In the genomic region with DNA sequence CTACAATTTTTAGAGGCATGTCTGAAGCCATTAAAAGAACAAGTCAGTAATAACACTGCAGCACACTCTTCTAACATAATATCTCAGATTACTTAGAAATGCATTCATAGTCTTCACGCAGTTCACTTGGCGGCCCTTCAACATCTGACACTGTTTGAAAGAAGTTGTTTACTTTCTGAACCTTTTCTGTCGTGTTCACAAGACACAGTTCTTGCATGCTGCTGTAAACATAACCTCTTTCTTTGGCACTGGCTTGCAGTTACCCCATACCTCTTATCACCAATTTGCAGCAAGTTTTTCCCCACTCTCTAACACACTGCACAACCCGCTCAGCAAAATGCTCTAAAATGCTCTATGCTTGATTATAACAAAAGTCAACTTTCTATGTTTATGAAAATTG, we compare ENCODE assay signal across 19 cellular contexts. TPM values are rescaled to one million over a fixed set of nuclear protein-coding genes. Genes with fewer than 3 reads are reported as not detected.
DNase-seq lines count a peak whose midpoint lies in the region; ATAC-seq and TF ChIP-seq lines count a peak whose summit lies in the region.
"Had no signal": no experiment of that assay in that cellular context is flagged by ENCODE, and none has a peak within 500 bp of the region (broad histone marks: within the 10 kb centered on the region; RNA-seq: fewer than 3 reads in every experiment).

No MANE protein-coding gene starts in this region.

- POLR2A ChIA-PET in activated naive CD8-positive, alpha-beta T cell treated with anti-CD3 and anti-CD28 coated beads, Interleukin-2, amount 10 ng/mL, durations not matched to agents 7 days and 5 days (lab: Charles Lee), result no interaction called here

- no peaks in the 10 kb centered on the region for H3K27me3 Mint-ChIP-seq in activated naive CD4-positive, alpha-beta T cell treated with anti-CD3 and anti-CD28 coated beads, Interleukin-2, amount 50 U/mL, for 24 hours
- H3K27me3 Mint-ChIP-seq in activated naive CD4-positive, alpha-beta T cell treated with anti-CD3 and anti-CD28 coated beads for 36 hours (ENCODE audit: low read depth), result no peaks in the 10 kb centered on the region
- H3K27me3 Mint-ChIP-seq in activated naive CD8-positive, alpha-beta T cell treated with anti-CD3 and anti-CD28 coated beads, Interleukin-2, amount 10 ng/mL, durations not matched to agents 7 days and 5 days, result no peaks in the 10 kb centered on the region
- no peaks in the 10 kb centered on the region for H3K27me3 Mint-ChIP-seq in stimulated activated memory B cell treated with anti-CD40 and anti-IgM and Interleukin-4, amounts not matched to agents 10 μg/mL and 1 μg/mL and 100 μg/mL, for 72 hours

- ATAC-seq in activated naive CD8-positive, alpha-beta T cell treated with anti-CD3 and anti-CD28 coated beads, Interleukin-2, amount 10 ng/mL, durations not matched to agents 7 days and 5 days (ENCODE audit: low read depth), result no peak
- ATAC-seq in stimulated activated memory B cell treated with anti-CD40 and anti-IgM and Interleukin-4, amounts not matched to agents 10 μg/mL and 1 μg/mL and 100 μg/mL, for 72 hours, result no peak
- ATAC-seq in GM21619 (IDR thresholded peaks at IDR 0.05; ENCODE audit: unreplicated experiment), result no peak
- ATAC-seq: Panc1 had no signal

- peak overlapping the region; percentile 84 for H3K27ac Mint-ChIP-seq in activated naive CD4-positive, alpha-beta T cell treated with anti-CD3 and anti-CD28 coated beads, Interleukin-2, amount 50 U/mL, for 24 hours
- no peak overlapping the region for H3K27ac Mint-ChIP-seq in activated naive CD4-positive, alpha-beta T cell treated with anti-CD3 and anti-CD28 coated beads for 36 hours
- H3K27ac Mint-ChIP-seq in activated naive CD8-positive, alpha-beta T cell treated with anti-CD3 and anti-CD28 coated beads, Interleukin-2, amount 10 ng/mL, durations not matched to agents 7 days and 5 days, result peak overlapping the region; percentile 30
- peak overlapping the region; percentile 79 for H3K27ac Mint-ChIP-seq in stimulated activated memory B cell treated with anti-CD40 and anti-IgM and Interleukin-4, amounts not matched to agents 10 μg/mL and 1 μg/mL and 100 μg/mL, for 72 hours

- no peak for TF ChIP-seq CTCF in fibroblast of pulmonary artery (IDR thresholded peaks at IDR 0.05; ENCODE audit: low read length, missing control alignments)

- intact Hi-C loops in activated naive CD4-positive, alpha-beta T cell treated with anti-CD3 and anti-CD28 coated beads for 36 hours (cut with micrococcal nuclease), result no loop called here

- no peak overlapping the region for H3K4me3 ChIP-seq in fibroblast of pulmonary artery (replicated peaks; ENCODE audit: low read depth, low read length)
- H3K4me3 ChIP-seq: smooth muscle cell had no signal

- peaks cover 18% of the 10 kb centered on the region for H3K36me3 Mint-ChIP-seq in activated naive CD4-positive, alpha-beta T cell treated with anti-CD3 and anti-CD28 coated beads, Interleukin-2, amount 50 U/mL, for 24 hours
- H3K36me3 Mint-ChIP-seq in activated naive CD4-positive, alpha-beta T cell treated with anti-CD3 and anti-CD28 coated beads for 36 hours (ENCODE audit: low read depth), result peaks cover 18% of the 10 kb centered on the region
- peaks cover 43% of the 10 kb centered on the region for H3K36me3 Mint-ChIP-seq in activated naive CD8-positive, alpha-beta T cell treated with anti-CD3 and anti-CD28 coated beads, Interleukin-2, amount 10 ng/mL, durations not matched to agents 7 days and 5 days
- peaks cover 31% of the 10 kb centered on the region for H3K36me3 Mint-ChIP-seq in stimulated activated memory B cell treated with anti-CD40 and anti-IgM and Interleukin-4, amounts not matched to agents 10 μg/mL and 1 μg/mL and 100 μg/mL, for 72 hours

- no peak overlapping the region for H3K27ac ChIP-seq in caudate nucleus (ENCODE audit: low read depth, low read length)
- H3K27ac ChIP-seq: parathyroid adenoma had no signal

- CTCF ChIA-PET in activated naive CD4-positive, alpha-beta T cell treated with anti-CD3 and anti-CD28 coated beads for 36 hours (lab: Charles Lee), result no interaction called here

- H3K9me3 Mint-ChIP-seq in activated naive CD4-positive, alpha-beta T cell treated with anti-CD3 and anti-CD28 coated beads, Interleukin-2, amount 50 U/mL, for 24 hours, result peaks cover 10% of the 10 kb centered on the region
- no peaks in the 10 kb centered on the region for H3K9me3 Mint-ChIP-seq in activated naive CD4-positive, alpha-beta T cell treated with anti-CD3 and anti-CD28 coated beads for 36 hours
- no peaks in the 10 kb centered on the region for H3K9me3 Mint-ChIP-seq in activated naive CD8-positive, alpha-beta T cell treated with anti-CD3 and anti-CD28 coated beads, Interleukin-2, amount 10 ng/mL, durations not matched to agents 7 days and 5 days
- peaks cover 10% of the 10 kb centered on the region for H3K9me3 Mint-ChIP-seq in stimulated activated memory B cell treated with anti-CD40 and anti-IgM and Interleukin-4, amounts not matched to agents 10 μg/mL and 1 μg/mL and 100 μg/mL, for 72 hours

- no peak for DNase-seq in activated naive CD4-positive, alpha-beta T cell treated with anti-CD3 and anti-CD28 coated beads for 36 hours
- no peak for DNase-seq in activated naive CD8-positive, alpha-beta T cell treated with anti-CD3 and anti-CD28 coated beads, Interleukin-2, amount 10 ng/mL, durations not matched to agents 7 days and 5 days
- peak; percentile 69 for DNase-seq in fibroblast of pulmonary artery (ENCODE audit: low read depth)
- no peak for DNase-seq in caudate nucleus (lab: John Stamatoyannopoulos, UW)
- DNase-seq in SK-N-DZ (ENCODE audit: low spot score), result no peak
- DNase-seq: ACHN; activated naive CD4-positive, alpha-beta T cell; central memory CD4-positive, alpha-beta T cell; GOT3; hippocampal formation; NCI-H2081 treated with DMSO at 0.1 percent for 48 hours; NCI-H526; stimulated activated naive CD4-positive, alpha-beta T cell had no signal

- peaks cover 95% of the 10 kb centered on the region for H3K4me1 Mint-ChIP-seq in activated naive CD4-positive, alpha-beta T cell treated with anti-CD3 and anti-CD28 coated beads, Interleukin-2, amount 50 U/mL, for 24 hours
- H3K4me1 Mint-ChIP-seq in activated naive CD4-positive, alpha-beta T cell treated with anti-CD3 and anti-CD28 coated beads for 36 hours (ENCODE audit: low read depth), result peaks cover 86% of the 10 kb centered on the region
- H3K4me1 Mint-ChIP-seq in activated naive CD8-positive, alpha-beta T cell treated with anti-CD3 and anti-CD28 coated beads, Interleukin-2, amount 10 ng/mL, durations not matched to agents 7 days and 5 days, result peaks cover 66% of the 10 kb centered on the region
- peaks cover 80% of the 10 kb centered on the region for H3K4me1 Mint-ChIP-seq in stimulated activated memory B cell treated with anti-CD40 and anti-IgM and Interleukin-4, amounts not matched to agents 10 μg/mL and 1 μg/mL and 100 μg/mL, for 72 hours

- H3K4me3 Mint-ChIP-seq in activated naive CD4-positive, alpha-beta T cell treated with anti-CD3 and anti-CD28 coated beads, Interleukin-2, amount 50 U/mL, for 24 hours, result peak overlapping the region; percentile 43
- H3K4me3 Mint-ChIP-seq in activated naive CD4-positive, alpha-beta T cell treated with anti-CD3 and anti-CD28 coated beads for 36 hours, result no peak overlapping the region
- H3K4me3 Mint-ChIP-seq in activated naive CD8-positive, alpha-beta T cell treated with anti-CD3 and anti-CD28 coated beads, Interleukin-2, amount 10 ng/mL, durations not matched to agents 7 days and 5 days, result no peak overlapping the region
- H3K4me3 Mint-ChIP-seq in stimulated activated memory B cell treated with anti-CD40 and anti-IgM and Interleukin-4, amounts not matched to agents 10 μg/mL and 1 μg/mL and 100 μg/mL, for 72 hours, result no peak overlapping the region

RNA-seq across cellular contexts. Expression of gene PIP4K2A, which starts 12.0 kb away (rescaled TPM):
- 10 to 100 TPM; 68.0 to 74.1 TPM for total RNA-seq in activated naive CD4-positive, alpha-beta T cell treated with anti-CD3 and anti-CD28 coated beads for 36 hours
- 100 to 1,000 TPM; 179 to 199 TPM for total RNA-seq in activated naive CD8-positive, alpha-beta T cell treated with anti-CD3 and anti-CD28 coated beads, Interleukin-2, amount 10 ng/mL, durations not matched to agents 7 days and 5 days
- polyA plus RNA-seq in SK-N-DZ (2014; cell fraction: cytosol; rRNA removed), result 11.1 and 12.2 TPM in 2 replicates
- polyA plus RNA-seq in SK-N-DZ (2014; cell fraction: nucleus; rRNA removed), result 7.3 and 8.2 TPM in 2 replicates
